ENCODE assay signal across 23 cellular contexts in the genomic region with DNA sequence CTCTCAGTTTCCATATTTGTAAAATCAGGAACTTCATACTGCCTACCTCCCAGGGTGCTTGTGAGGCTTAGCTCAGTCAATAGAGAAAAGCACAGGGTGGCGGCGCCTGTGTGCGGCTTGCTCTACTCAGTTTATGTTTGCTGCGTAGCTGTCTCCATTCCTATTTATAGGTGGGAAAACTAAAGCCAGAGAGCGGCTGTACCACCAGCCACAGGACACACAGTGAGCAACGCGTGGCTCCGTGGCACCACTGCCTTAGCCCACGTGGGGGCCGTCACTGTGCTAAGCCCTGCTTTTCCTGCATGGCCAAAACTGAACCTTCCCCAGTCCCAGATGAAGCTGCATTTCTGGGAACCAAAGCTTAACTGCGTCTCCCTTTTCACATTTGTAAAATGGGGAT.
"Had no signal": no experiment of that assay in that cellular context is flagged by ENCODE, and none has a peak within 500 bp of the region (broad histone marks: within the 10 kb centered on the region; RNA-seq: fewer than 3 reads in every experiment).

No MANE protein-coding gene starts in this region.

- H3K9me3 ChIP-seq: MG63, SK-N-SH had no signal

- H3K27me3 ChIP-seq: MG63 had no signal

- H3K4me2 ChIP-seq: SK-N-SH had no signal

- ATAC-seq: HepG2 had no signal

- DNase-seq: IMR-90, Karpas-422, KG1, MG63, NCI-H1092, NCI-H1105 treated with DMSO at 0.1 percent for 48 hours, NCI-H1417 treated with DMSO at 0.1 percent for 48 hours, NCI-H146, NCI-H1694 treated with DMSO at 0.1 percent for 48 hours, NCI-H1930, NCI-H2081, NCI-H2171, NCI-H226, NCI-H446, NCI-H510A, NCI-H524 treated with DMSO at 0.1 percent for 48 hours, NCI-H69, NCI-H774, RPMI8226, SHP77, SK-N-SH, SW 1271 had no signal

- H3K9ac ChIP-seq: SK-N-SH had no signal
